10 cellular contexts compared by ENCODE assay signal in the genomic region with DNA sequence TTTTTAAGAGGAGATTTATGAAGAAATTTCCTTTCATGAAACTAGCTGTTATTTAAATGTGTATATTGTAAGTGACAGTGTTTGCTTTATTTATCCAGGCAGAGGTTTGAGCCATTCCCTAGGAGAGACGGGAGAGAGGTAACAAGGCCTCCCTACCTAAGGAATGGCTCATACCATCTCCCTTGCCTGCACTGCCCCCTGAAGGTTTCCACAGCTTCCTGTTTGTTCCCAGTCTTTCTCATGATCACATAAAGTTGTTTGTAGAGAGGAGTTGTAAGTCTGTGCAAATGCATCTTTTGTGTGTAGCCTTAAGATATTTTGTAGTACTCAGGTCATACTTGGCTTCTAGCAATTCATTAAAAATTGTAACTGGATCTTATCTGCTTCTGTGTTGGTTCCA.
A peak's percentile ranks its signal among the peaks of the same experiment; 100 is the strongest.
DNase-seq lines count a peak whose midpoint lies in the region; ATAC-seq and TF ChIP-seq lines count a peak whose summit lies in the region.
"Had no signal": no experiment of that assay in that cellular context is flagged by ENCODE, and none has a peak within 500 bp of the region (broad histone marks: within the 10 kb centered on the region; RNA-seq: fewer than 3 reads in every experiment).

No MANE protein-coding gene starts in this region.

- intact Hi-C loops in posterior cingulate gyrus (cut with DNase I), result no loop called here

- POLR2A ChIA-PET in AG04450 (lab: Yijun Ruan, JAX), result no interaction called here
- POLR2A ChIA-PET in HEK293 (lab: Yijun Ruan, JAX), result no interaction called here

- no peak overlapping the region for H3K4me3 ChIP-seq in AG04450 (ENCODE audit: low read depth, low read length)
- H3K4me3 ChIP-seq in HEK293 (ENCODE audit: low read depth, low read length), result no peak overlapping the region

- no peaks in the 10 kb centered on the region for H3K27me3 Mint-ChIP-seq in stimulated activated naive CD8-positive, alpha-beta T cell treated with anti-CD3 and anti-CD28 coated beads, Interleukin-15, amount 100 ng/mL, for 72 hours
- H3K27me3 Mint-ChIP-seq: IgD-negative memory B cell had no signal

- H3K36me3 ChIP-seq in HEK293 (ENCODE audit: control insufficient read depth in 2 of 2, insufficient read depth in 1 of 2, low read length in 2 of 2), result no peaks in the 10 kb centered on the region

- H3K27ac ChIP-seq in AG04450 (ENCODE audit: low read depth, low read length) (no peak overlapping the region), HEK293 (ENCODE audit: extremely low read depth, low read depth, low read length) (no peak overlapping the region)

- ATAC-seq in SK-N-SH treated with all-trans-retinoic acid at 6 μM for 48 hours (peak; percentile 100), HG02623 (IDR thresholded peaks at IDR 0.05; ENCODE audit: unreplicated experiment) (no peak)
- no peak for ATAC-seq in stimulated activated naive CD8-positive, alpha-beta T cell treated with anti-CD3 and anti-CD28 coated beads, Interleukin-15, amount 100 ng/mL, for 72 hours

- no peaks in the 10 kb centered on the region for H3K4me1 Mint-ChIP-seq in stimulated activated naive CD8-positive, alpha-beta T cell treated with anti-CD3 and anti-CD28 coated beads, Interleukin-15, amount 100 ng/mL, for 72 hours
- H3K4me1 Mint-ChIP-seq: IgD-negative memory B cell had no signal

- H3K27me3 ChIP-seq in AG04450 (ENCODE audit: control insufficient read depth, insufficient read depth, low read length), result no peaks in the 10 kb centered on the region

- CTCF ChIA-PET in AG04450 (lab: Charles Lee) (interaction anchor here (0.6 to 1.7 kb wide), 6 partner anchors 10 to 1284 kb away, joined by 3 to 4 read pairs (median 4); no protein-coding TSS in a partner anchor), HEK293 (lab: Yijun Ruan, JAX) (interaction anchor here (0.6 kb wide), 1 partner anchor 1718 kb away, joined by 6 read pairs; no protein-coding TSS in a partner anchor)

- H3K4me1 ChIP-seq in HEK293 (ENCODE audit: control insufficient read depth, insufficient read depth, low read length), result no peaks in the 10 kb centered on the region

- H3K9me3 ChIP-seq in AG04450 (ENCODE audit: control insufficient read depth, insufficient read depth, low read length) (no peaks in the 10 kb centered on the region), HEK293 (ENCODE audit: control insufficient read depth, insufficient read depth, low read depth, low read length) (no peaks in the 10 kb centered on the region)

- H3K9me3 Mint-ChIP-seq in stimulated activated naive CD8-positive, alpha-beta T cell treated with anti-CD3 and anti-CD28 coated beads, Interleukin-15, amount 100 ng/mL, for 72 hours, result peaks cover 12% of the 10 kb centered on the region in 2 donors

- H3K4me3 Mint-ChIP-seq in stimulated activated naive CD8-positive, alpha-beta T cell treated with anti-CD3 and anti-CD28 coated beads, Interleukin-15, amount 100 ng/mL, for 72 hours, result no peak overlapping the region
- H3K4me3 Mint-ChIP-seq: activated naive CD4-positive, alpha-beta T cell treated with anti-CD3 and anti-CD28 coated beads for 36 hours; IgD-negative memory B cell had no signal

- no peak overlapping the region for H3K27ac Mint-ChIP-seq in stimulated activated naive CD8-positive, alpha-beta T cell treated with anti-CD3 and anti-CD28 coated beads, Interleukin-15, amount 100 ng/mL, for 72 hours
- H3K27ac Mint-ChIP-seq: activated naive CD4-positive, alpha-beta T cell treated with anti-CD3 and anti-CD28 coated beads for 36 hours; IgD-negative memory B cell had no signal

- peak; percentile 69 for TF ChIP-seq CTCF in AG04450 (IDR thresholded peaks at IDR 0.05; ENCODE audit: low read depth, low read length)
- no peak for TF ChIP-seq CTCF in HEK293 (tag by site-specific recombination; IDR thresholded peaks at IDR 0.05)

- DNase-seq in AG04450 (ENCODE audit: low read depth, low spot score), result no peak
- peak; percentile 1 for DNase-seq in hepatic stellate cell (ENCODE audit: low spot score)
- no peak for DNase-seq in stimulated activated naive CD8-positive, alpha-beta T cell treated with anti-CD3 and anti-CD28 coated beads, Interleukin-15, amount 100 ng/mL, for 72 hours
- no peak for DNase-seq in posterior cingulate gyrus
- no peak for DNase-seq in inferior parietal cortex (ENCODE audit: extremely low spot score)
- DNase-seq: activated naive CD4-positive, alpha-beta T cell treated with anti-CD3 and anti-CD28 coated beads for 36 hours had no signal

TF ChIP-seq in HEK293, 187 proteins besides CTCF, POLR2A, EP300 and RAD21:
- peak; percentile 20 for TF ChIP-seq ZNF654 (tag by site-specific recombination; IDR thresholded peaks at IDR 0.05; ENCODE audit: low read depth)
- TF ChIP-seq, protein P1, sequence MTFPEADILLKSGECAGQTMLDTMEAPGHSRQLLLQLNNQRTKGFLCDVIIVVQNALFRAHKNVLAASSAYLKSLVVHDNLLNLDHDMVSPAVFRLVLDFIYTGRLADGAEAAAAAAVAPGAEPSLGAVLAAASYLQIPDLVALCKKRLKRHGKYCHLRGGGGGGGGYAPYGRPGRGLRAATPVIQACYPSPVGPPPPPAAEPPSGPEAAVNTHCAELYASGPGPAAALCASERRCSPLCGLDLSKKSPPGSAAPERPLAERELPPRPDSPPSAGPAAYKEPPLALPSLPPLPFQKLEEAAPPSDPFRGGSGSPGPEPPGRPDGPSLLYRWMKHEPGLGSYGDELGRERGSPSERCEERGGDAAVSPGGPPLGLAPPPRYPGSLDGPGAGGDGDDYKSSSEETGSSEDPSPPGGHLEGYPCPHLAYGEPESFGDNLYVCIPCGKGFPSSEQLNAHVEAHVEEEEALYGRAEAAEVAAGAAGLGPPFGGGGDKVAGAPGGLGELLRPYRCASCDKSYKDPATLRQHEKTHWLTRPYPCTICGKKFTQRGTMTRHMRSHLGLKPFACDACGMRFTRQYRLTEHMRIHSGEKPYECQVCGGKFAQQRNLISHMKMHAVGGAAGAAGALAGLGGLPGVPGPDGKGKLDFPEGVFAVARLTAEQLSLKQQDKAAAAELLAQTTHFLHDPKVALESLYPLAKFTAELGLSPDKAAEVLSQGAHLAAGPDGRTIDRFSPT (tag by site-specific recombination; IDR thresholded peaks at IDR 0.05), result no peak

TF ChIP-seq in SK-N-SH treated with all-trans-retinoic acid at 6 μM for 48 hours, 23 proteins besides CTCF, POLR2A, EP300 and RAD21 (continues in another document):
- TF ChIP-seq BACH2 (CRISPR knock-in tag; IDR thresholded peaks at IDR 0.05; ENCODE audit: borderline replicate concordance), result no peak
- TF ChIP-seq TCF4 (CRISPR knock-in tag; IDR thresholded peaks at IDR 0.05; ENCODE audit: borderline replicate concordance), result no peak
- no peak for TF ChIP-seq PPARA (CRISPR knock-in tag; IDR thresholded peaks at IDR 0.05; ENCODE audit: borderline replicate concordance)
- no peak for TF ChIP-seq ZNF565 (CRISPR knock-in tag; conservative IDR thresholded peaks at IDR 0.05; ENCODE audit: low read depth)
- TF ChIP-seq, protein P2, sequence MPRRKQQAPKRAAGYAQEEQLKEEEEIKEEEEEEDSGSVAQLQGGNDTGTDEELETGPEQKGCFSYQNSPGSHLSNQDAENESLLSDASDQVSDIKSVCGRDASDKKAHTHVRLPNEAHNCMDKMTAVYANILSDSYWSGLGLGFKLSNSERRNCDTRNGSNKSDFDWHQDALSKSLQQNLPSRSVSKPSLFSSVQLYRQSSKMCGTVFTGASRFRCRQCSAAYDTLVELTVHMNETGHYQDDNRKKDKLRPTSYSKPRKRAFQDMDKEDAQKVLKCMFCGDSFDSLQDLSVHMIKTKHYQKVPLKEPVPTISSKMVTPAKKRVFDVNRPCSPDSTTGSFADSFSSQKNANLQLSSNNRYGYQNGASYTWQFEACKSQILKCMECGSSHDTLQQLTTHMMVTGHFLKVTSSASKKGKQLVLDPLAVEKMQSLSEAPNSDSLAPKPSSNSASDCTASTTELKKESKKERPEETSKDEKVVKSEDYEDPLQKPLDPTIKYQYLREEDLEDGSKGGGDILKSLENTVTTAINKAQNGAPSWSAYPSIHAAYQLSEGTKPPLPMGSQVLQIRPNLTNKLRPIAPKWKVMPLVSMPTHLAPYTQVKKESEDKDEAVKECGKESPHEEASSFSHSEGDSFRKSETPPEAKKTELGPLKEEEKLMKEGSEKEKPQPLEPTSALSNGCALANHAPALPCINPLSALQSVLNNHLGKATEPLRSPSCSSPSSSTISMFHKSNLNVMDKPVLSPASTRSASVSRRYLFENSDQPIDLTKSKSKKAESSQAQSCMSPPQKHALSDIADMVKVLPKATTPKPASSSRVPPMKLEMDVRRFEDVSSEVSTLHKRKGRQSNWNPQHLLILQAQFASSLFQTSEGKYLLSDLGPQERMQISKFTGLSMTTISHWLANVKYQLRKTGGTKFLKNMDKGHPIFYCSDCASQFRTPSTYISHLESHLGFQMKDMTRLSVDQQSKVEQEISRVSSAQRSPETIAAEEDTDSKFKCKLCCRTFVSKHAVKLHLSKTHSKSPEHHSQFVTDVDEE (CRISPR knock-in tag; IDR thresholded peaks at IDR 0.05), result no peak
- TF ChIP-seq OSR1 (CRISPR knock-in tag; IDR thresholded peaks at IDR 0.05), result no peak
- no peak for TF ChIP-seq ZNF8 (CRISPR knock-in tag; IDR thresholded peaks at IDR 0.05)
- TF ChIP-seq, protein P3, sequence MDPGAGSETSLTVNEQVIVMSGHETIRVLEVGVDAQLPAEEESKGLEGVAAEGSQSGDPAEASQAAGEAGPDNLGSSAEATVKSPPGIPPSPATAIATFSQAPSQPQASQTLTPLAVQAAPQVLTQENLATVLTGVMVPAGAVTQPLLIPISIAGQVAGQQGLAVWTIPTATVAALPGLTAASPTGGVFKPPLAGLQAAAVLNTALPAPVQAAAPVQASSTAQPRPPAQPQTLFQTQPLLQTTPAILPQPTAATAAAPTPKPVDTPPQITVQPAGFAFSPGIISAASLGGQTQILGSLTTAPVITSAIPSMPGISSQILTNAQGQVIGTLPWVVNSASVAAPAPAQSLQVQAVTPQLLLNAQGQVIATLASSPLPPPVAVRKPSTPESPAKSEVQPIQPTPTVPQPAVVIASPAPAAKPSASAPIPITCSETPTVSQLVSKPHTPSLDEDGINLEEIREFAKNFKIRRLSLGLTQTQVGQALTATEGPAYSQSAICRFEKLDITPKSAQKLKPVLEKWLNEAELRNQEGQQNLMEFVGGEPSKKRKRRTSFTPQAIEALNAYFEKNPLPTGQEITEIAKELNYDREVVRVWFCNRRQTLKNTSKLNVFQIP (CRISPR knock-in tag; IDR thresholded peaks at IDR 0.05; ENCODE audit: borderline replicate concordance, low read depth), result no peak
- TF ChIP-seq ARNTL (CRISPR knock-in tag; IDR thresholded peaks at IDR 0.05; ENCODE audit: borderline replicate concordance, low read depth), result no peak
- no peak for TF ChIP-seq ZFP3 (CRISPR knock-in tag; IDR thresholded peaks at IDR 0.05)
